Comparison of ENCODE assay signal across 11 cellular contexts in the genomic region with DNA sequence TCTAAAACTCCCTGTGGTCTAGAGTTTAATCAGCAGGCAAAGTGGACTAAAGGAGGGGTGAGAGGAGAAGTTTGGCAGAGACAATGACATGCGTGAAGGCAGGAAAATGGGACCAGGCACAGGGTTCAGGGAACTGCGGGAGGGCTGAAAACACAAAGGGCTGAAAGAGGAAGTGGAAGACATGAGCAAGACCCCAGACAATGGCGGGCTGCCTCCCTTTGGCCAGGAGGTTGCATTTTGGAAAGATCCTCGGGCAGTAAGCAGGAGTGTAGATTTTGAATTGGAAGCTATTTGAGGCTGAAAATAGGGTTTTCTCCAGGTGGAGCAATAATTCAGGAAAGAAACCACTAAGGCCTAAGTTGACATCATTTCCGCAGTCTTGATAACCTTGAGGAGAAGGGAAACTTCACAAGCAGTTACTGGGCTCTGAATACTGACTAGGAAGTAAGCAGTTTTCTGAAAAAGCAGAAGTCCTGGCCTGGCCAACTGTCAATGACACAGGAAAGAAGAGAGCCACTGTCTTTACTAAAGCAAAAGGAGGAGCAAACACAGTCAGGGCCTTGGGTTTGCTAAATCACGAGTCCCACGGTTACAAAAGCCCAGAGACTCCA. TPM values are rescaled to one million over a fixed set of nuclear protein-coding genes. Genes with fewer than 3 reads are reported as not detected.
A peak's percentile ranks its signal among the peaks of the same experiment; 100 is the strongest.
DNase-seq lines count a peak whose midpoint lies in the region; ATAC-seq and TF ChIP-seq lines count a peak whose summit lies in the region.
"Had no signal": no experiment of that assay in that cellular context is flagged by ENCODE, and none has a peak within 500 bp of the region (broad histone marks: within the 10 kb centered on the region; RNA-seq: fewer than 3 reads in every experiment).

No MANE protein-coding gene starts in this region.

- no peak overlapping the region for H3K4me3 ChIP-seq in neuronal stem cell (ENCODE audit: low read length in 2 of 2)

- H3K23ac ChIP-seq in neuronal stem cell (ENCODE audit: low read depth, low read length, poor library complexity), result no peak overlapping the region

- no peaks in the 10 kb centered on the region for H3K9me3 ChIP-seq in neuronal stem cell (replicated peaks in 1 of 2; ENCODE audit: control insufficient read depth in 2 of 2, insufficient read depth in 1 of 2, low read depth in 1 of 2, low read length in 2 of 2)

- H3K36me3 ChIP-seq in neuronal stem cell (replicated peaks in 1 of 2; ENCODE audit: control insufficient read depth in 2 of 2, insufficient read depth in 2 of 2, low read length in 2 of 2), result no peaks in the 10 kb centered on the region

- H3K27me3 ChIP-seq in neuronal stem cell (ENCODE audit: control insufficient read depth in 3 of 3, insufficient read depth in 3 of 3, low read depth in 1 of 3, low read length in 3 of 3), result no peaks in the 10 kb centered on the region

- no peak overlapping the region for H3K4me2 ChIP-seq in neuronal stem cell (ENCODE audit: insufficient read depth, low read length, poor library complexity, severe bottlenecking)

- no peak overlapping the region for H4K91ac ChIP-seq in neuronal stem cell (ENCODE audit: low read depth, low read length, poor library complexity)

- no peaks in the 10 kb centered on the region for H3K79me1 ChIP-seq in neuronal stem cell (ENCODE audit: low read depth, low read length)

- no peak for TF ChIP-seq CTCF in GM10266 (IDR thresholded peaks at IDR 0.05; ENCODE audit: control insufficient read depth, insufficient read depth, low read depth, missing control alignments)

- H3K4me1 Mint-ChIP-seq in activated T-helper 1 cell treated with anti-CD3 and anti-CD28 coated beads, Interleukin-12 subunit alpha, Interleukin-12 subunit beta, Interleukin-2, Interleukin-4 antibody, amounts not matched to agents 30 ng/mL and 10 ng/mL and 1 ng/mL, durations not matched to agents 14 hours and 24 hours and 36 hours (ENCODE audit: low read depth), result peaks cover 77% of the 10 kb centered on the region

- peak overlapping the region; percentile 69 for H3K27ac Mint-ChIP-seq in activated T-helper 1 cell treated with anti-CD3 and anti-CD28 coated beads, Interleukin-12 subunit alpha, Interleukin-12 subunit beta, Interleukin-2, Interleukin-4 antibody, amounts not matched to agents 30 ng/mL and 10 ng/mL and 1 ng/mL, durations not matched to agents 14 hours and 24 hours and 36 hours

- intact Hi-C loops in activated T-helper 1 cell treated with anti-CD3 and anti-CD28 coated beads, Interleukin-12 subunit alpha, Interleukin-12 subunit beta, Interleukin-2, Interleukin-4 antibody, amounts not matched to agents 30 ng/mL and 10 ng/mL and 1 ng/mL, durations not matched to agents 14 hours and 24 hours and 36 hours (cut with micrococcal nuclease), result loop anchor here (1.0 kb wide), 1 partner anchor 18 kb away; no protein-coding TSS in a partner anchor

- H2BK5ac ChIP-seq in neuronal stem cell (ENCODE audit: low read length), result no peak overlapping the region

- peak overlapping the region; percentile 24 for H3K4me3 Mint-ChIP-seq in activated T-helper 1 cell treated with anti-CD3 and anti-CD28 coated beads, Interleukin-12 subunit alpha, Interleukin-12 subunit beta, Interleukin-2, Interleukin-4 antibody, amounts not matched to agents 30 ng/mL and 10 ng/mL and 1 ng/mL, durations not matched to agents 14 hours and 24 hours and 36 hours

- H3K9me3 Mint-ChIP-seq in activated T-helper 1 cell treated with anti-CD3 and anti-CD28 coated beads, Interleukin-12 subunit alpha, Interleukin-12 subunit beta, Interleukin-2, Interleukin-4 antibody, amounts not matched to agents 30 ng/mL and 10 ng/mL and 1 ng/mL, durations not matched to agents 14 hours and 24 hours and 36 hours, result peaks cover 10% of the 10 kb centered on the region

- peak overlapping the region; percentile 15 for H2AFZ ChIP-seq in neuronal stem cell (ENCODE audit: low read length)

- peaks cover 0 to 2% of the 10 kb centered on the region in 2 donors for H3K4me1 ChIP-seq in neuronal stem cell (ENCODE audit: control insufficient read depth in 2 of 2, insufficient read depth in 1 of 2, low read depth in 1 of 2, low read length in 2 of 2)

- H3K27ac ChIP-seq in neuronal stem cell (replicated peaks; ENCODE audit: low read length), result no peak overlapping the region

- no peak overlapping the region for H3K18ac ChIP-seq in neuronal stem cell (ENCODE audit: low read length)

- H2BK12ac ChIP-seq in neuronal stem cell (ENCODE audit: low read length), result no peak overlapping the region

- WGBS in neuronal stem cell (ENCODE audit: extremely low coverage in 2 of 2, insufficient read length in 2 of 2, insufficient replicate concordance in 1 of 2), 2 donors, result no CpG with 5 or more reads among the region's 7 CpGs

- H2BK15ac ChIP-seq in neuronal stem cell (ENCODE audit: low read length), result no peak overlapping the region

- H3K36me3 Mint-ChIP-seq in activated T-helper 1 cell treated with anti-CD3 and anti-CD28 coated beads, Interleukin-12 subunit alpha, Interleukin-12 subunit beta, Interleukin-2, Interleukin-4 antibody, amounts not matched to agents 30 ng/mL and 10 ng/mL and 1 ng/mL, durations not matched to agents 14 hours and 24 hours and 36 hours (ENCODE audit: low read depth), result peaks cover 15% of the 10 kb centered on the region

- H2BK120ac ChIP-seq in neuronal stem cell (ENCODE audit: low read depth, low read length), result no peak overlapping the region

- peak; percentile 23 for ATAC-seq in GM18517 (IDR thresholded peaks at IDR 0.05; ENCODE audit: unreplicated experiment)
- peak; percentile 34 for ATAC-seq in HG03103 (IDR thresholded peaks at IDR 0.05; ENCODE audit: low read depth, unreplicated experiment)
- ATAC-seq: SK-N-SH treated with all-trans-retinoic acid at 6 μM for 48 hours had no signal

- no peak overlapping the region for H3K14ac ChIP-seq in neuronal stem cell (ENCODE audit: low read length)

- no peak overlapping the region for H4K8ac ChIP-seq in neuronal stem cell (ENCODE audit: low read depth, low read length)

- no peak overlapping the region for H3K4ac ChIP-seq in neuronal stem cell (ENCODE audit: low read length)

- H3K27me3 Mint-ChIP-seq in activated T-helper 1 cell treated with anti-CD3 and anti-CD28 coated beads, Interleukin-12 subunit alpha, Interleukin-12 subunit beta, Interleukin-2, Interleukin-4 antibody, amounts not matched to agents 30 ng/mL and 10 ng/mL and 1 ng/mL, durations not matched to agents 14 hours and 24 hours and 36 hours (ENCODE audit: insufficient read depth), result no peaks in the 10 kb centered on the region

- DNase-seq in activated T-helper 1 cell treated with anti-CD3 and anti-CD28 coated beads, Interleukin-12 subunit alpha, Interleukin-12 subunit beta, Interleukin-2, Interleukin-4 antibody, amounts not matched to agents 30 ng/mL and 10 ng/mL and 1 ng/mL, durations not matched to agents 14 hours and 24 hours and 36 hours (ENCODE audit: low spot score), result no peak
- DNase-seq in neuronal stem cell (ENCODE audit: low spot score) (no peak), DMS114 treated with DMSO at 0.1 percent for 48 hours (lab: John Stamatoyannopoulos, UW; ENCODE audit: unreplicated experiment) (no peak), LoVo (ENCODE audit: low spot score) (no peak), GM10266 (ENCODE audit: extremely low spot score) (no peak)
- DNase-seq in stimulated activated CD4-positive, alpha-beta T cell treated with anti-CD3 and anti-CD28 coated beads, Interleukin-12 subunit alpha, Interleukin-12 subunit beta, amount 100 ng/mL, for 4 hours, result no peak
- DNase-seq: effector CD8-positive, alpha-beta T cell; retina had no signal

- H3K9ac ChIP-seq in neuronal stem cell (ENCODE audit: low read depth, low read length, poor library complexity), result no peak overlapping the region

- H2AK5ac ChIP-seq in neuronal stem cell (ENCODE audit: low read depth, low read length), result no peak overlapping the region

RNA-seq across cellular contexts. Expression of a gene that starts 3.4 kb away (rescaled TPM):
- 1.1 and 1.2 TPM in 2 replicates for total RNA-seq in activated T-helper 1 cell treated with anti-CD3 and anti-CD28 coated beads, Interleukin-12 subunit alpha, Interleukin-12 subunit beta, Interleukin-2, Interleukin-4 antibody, amounts not matched to agents 30 ng/mL and 10 ng/mL and 1 ng/mL, durations not matched to agents 14 hours and 24 hours and 36 hours
- not detected for polyA plus RNA-seq in neuronal stem cell (2013, experiment 1 of 2)
- not detected for polyA plus RNA-seq in neuronal stem cell (2013, experiment 2 of 2)
